Comparison of ENCODE assay signal across 16 cellular contexts in genomic region chr11:104124979-104125378, GRCh38. TPM values are rescaled to one million over a fixed set of nuclear protein-coding genes. Genes with fewer than 3 reads are reported as not detected.
DNase-seq lines count a peak whose midpoint lies in the region; ATAC-seq, FAIRE-seq and TF ChIP-seq lines count a peak whose summit lies in the region.
"Had no signal": no experiment of that assay in that cellular context is flagged by ENCODE, and none has a peak within 500 bp of the region (broad histone marks: within the 10 kb centered on the region; RNA-seq: fewer than 3 reads in every experiment).

No MANE protein-coding gene starts in this region.

- H3K4me1 ChIP-seq in Karpas-422 (ENCODE audit: low read length), result peaks cover 100% of the 10 kb centered on the region
- H3K4me1 ChIP-seq in kidney (ENCODE audit: control insufficient read depth in 1 of 2, insufficient read depth in 1 of 2, low read depth in 1 of 2, low read length in 2 of 2), result no peaks in the 10 kb centered on the region
- no peaks in the 10 kb centered on the region for H3K4me1 ChIP-seq in lower lobe of right lung
- H3K4me1 ChIP-seq: Caco-2, left lung, prostate gland, testis had no signal

- H3K27me3 ChIP-seq in Karpas-422 (ENCODE audit: low read length) (no peaks in the 10 kb centered on the region), lower lobe of right lung (ENCODE audit: low read depth) (no peaks in the 10 kb centered on the region)
- H3K27me3 ChIP-seq: dorsolateral prefrontal cortex, left lung, testis had no signal

- peak; percentile 95 for ATAC-seq in GM18520 (IDR thresholded peaks at IDR 0.05; ENCODE audit: unreplicated experiment)
- ATAC-seq in GM19467 (IDR thresholded peaks at IDR 0.05; ENCODE audit: unreplicated experiment), result peak; percentile 79
- peak; percentile 59 for ATAC-seq in HG02852 (IDR thresholded peaks at IDR 0.05; ENCODE audit: unreplicated experiment)
- ATAC-seq in lower lobe of right lung, result no peak
- ATAC-seq: activated CD8-positive, alpha-beta memory T cell treated with anti-CD3 and anti-CD28 coated beads, Interleukin-2, amount 10 ng/mL, durations not matched to agents 7 days and 5 days; left lung had no signal

- no peak overlapping the region for H3K4me3 ChIP-seq in Karpas-422 (ENCODE audit: low read length)
- H3K4me3 ChIP-seq in kidney (ENCODE audit: low read length in 2 of 2), result no peak overlapping the region
- no peak overlapping the region for H3K4me3 ChIP-seq in lower lobe of right lung
- H3K4me3 ChIP-seq: dorsolateral prefrontal cortex, left lung, prostate gland, testis had no signal

- peak overlapping the region; percentile 15 for H3K4me2 ChIP-seq in Karpas-422 (ENCODE audit: low read depth, low read length, poor library complexity, severe bottlenecking)

- no peaks in the 10 kb centered on the region for H4K20me1 ChIP-seq in Karpas-422 (ENCODE audit: insufficient read depth, low read depth, low read length)

- H2AFZ ChIP-seq in Karpas-422 (ENCODE audit: low read length), result no peak overlapping the region

- FAIRE-seq in kidney (lab: Jason Lieb, UNC), result no peak

- peaks cover 100% of the 10 kb centered on the region for H3K79me2 ChIP-seq in Karpas-422 (ENCODE audit: low read length)

- H3K9me3 ChIP-seq in Karpas-422 (ENCODE audit: low read length) (peaks cover 4% of the 10 kb centered on the region; the same call in 1 of the 2 replicates), kidney (ENCODE audit: control insufficient read depth in 1 of 2, low read length in 2 of 2) (no peaks in the 10 kb centered on the region), lower lobe of right lung (no peaks in the 10 kb centered on the region)
- H3K9me3 ChIP-seq: Caco-2, left lung, prostate gland, testis had no signal

- DNase-seq in Karpas-422 (peak; percentile 76), kidney (no peak), amniotic stem cell (lab: John Stamatoyannopoulos, UW) (no peak), lower lobe of right lung (no peak)
- no peak for DNase-seq in activated CD4-positive, alpha-beta T cell treated with anti-CD3 and anti-CD28 coated beads for 4 hours
- DNase-seq: activated CD8-positive, alpha-beta memory T cell treated with anti-CD3 and anti-CD28 coated beads, Interleukin-2, amount 10 ng/mL, durations not matched to agents 7 days and 5 days; activated naive CD4-positive, alpha-beta T cell treated with Interleukin-2 at 50 U/mL for 16 hours; Caco-2; dorsolateral prefrontal cortex; hypothalamus; left lung; testis had no signal

- H3K27ac ChIP-seq in Karpas-422 (ENCODE audit: low read length), result peak overlapping the region; percentile 81
- no peak overlapping the region for H3K27ac ChIP-seq in kidney (ENCODE audit: low read depth in 2 of 2, low read length in 2 of 2)
- no peak overlapping the region for H3K27ac ChIP-seq in lower lobe of right lung
- H3K27ac ChIP-seq: dorsolateral prefrontal cortex, left lung, prostate gland, testis had no signal

- H3K36me3 ChIP-seq in Karpas-422 (ENCODE audit: insufficient read depth, low read length), result peaks cover 36% of the 10 kb centered on the region
- H3K36me3 ChIP-seq in kidney (ENCODE audit: control insufficient read depth in 1 of 2, insufficient read depth in 2 of 2, low read length in 2 of 2), result no peaks in the 10 kb centered on the region
- H3K36me3 ChIP-seq in lower lobe of right lung, result no peaks in the 10 kb centered on the region
- H3K36me3 ChIP-seq: left lung, prostate gland had no signal

- H3K9ac ChIP-seq in Karpas-422 (ENCODE audit: low read length) (no peak overlapping the region), kidney (ENCODE audit: low read length in 2 of 2) (no peak overlapping the region)

- H3K9me2 ChIP-seq in Karpas-422 (replicated peaks; ENCODE audit: insufficient read depth, low read length), result no peaks in the 10 kb centered on the region

- TF ChIP-seq CTCF in kidney (IDR thresholded peaks at IDR 0.05; ENCODE audit: borderline replicate concordance, extremely low read depth, insufficient read depth), result no peak
- TF ChIP-seq CTCF in lower lobe of right lung (IDR thresholded peaks at IDR 0.05), result no peak

- intact Hi-C loops in kidney (cut with DNase I) (no loop called here), lower lobe of right lung (cut with DNase I) (no loop called here)

RNA-seq across cellular contexts. Expression of gene PDGFD, which starts 39.0 kb away (rescaled TPM):
- total RNA-seq in Karpas-422 (2014; rRNA removed; shearing (Covaris generic); ENCODE audit: low replicate concordance), result 205 and 360 TPM in 2 replicates
- total RNA-seq in kidney (12.2 TPM), lower lobe of right lung (3.9 TPM)
- polyA plus RNA-seq in kidney (ENCODE audit: insufficient read depth, low read depth, low replicate concordance), result 5.3 TPM
- total RNA-seq: Caco-2 had no signal

Comparison
In these comparisons a context has a peak if more than half of its experiments do, and no peak if none do; other contexts are left out.
1. ATAC-seq: peak in GM18520 (single experiment), GM19467 (single experiment) and HG02852 (single experiment); none in lower lobe of right lung (0 of 2).
2. RNA of gene PDGFD, which starts 39.0 kb away (total RNA-seq): 205 to 360 TPM in Karpas-422; 12.2 TPM in kidney (single experiment) and 3.9 TPM in lower lobe of right lung (single experiment); every median in the first group is over 10 times any median in the second.